In the genomic region with DNA sequence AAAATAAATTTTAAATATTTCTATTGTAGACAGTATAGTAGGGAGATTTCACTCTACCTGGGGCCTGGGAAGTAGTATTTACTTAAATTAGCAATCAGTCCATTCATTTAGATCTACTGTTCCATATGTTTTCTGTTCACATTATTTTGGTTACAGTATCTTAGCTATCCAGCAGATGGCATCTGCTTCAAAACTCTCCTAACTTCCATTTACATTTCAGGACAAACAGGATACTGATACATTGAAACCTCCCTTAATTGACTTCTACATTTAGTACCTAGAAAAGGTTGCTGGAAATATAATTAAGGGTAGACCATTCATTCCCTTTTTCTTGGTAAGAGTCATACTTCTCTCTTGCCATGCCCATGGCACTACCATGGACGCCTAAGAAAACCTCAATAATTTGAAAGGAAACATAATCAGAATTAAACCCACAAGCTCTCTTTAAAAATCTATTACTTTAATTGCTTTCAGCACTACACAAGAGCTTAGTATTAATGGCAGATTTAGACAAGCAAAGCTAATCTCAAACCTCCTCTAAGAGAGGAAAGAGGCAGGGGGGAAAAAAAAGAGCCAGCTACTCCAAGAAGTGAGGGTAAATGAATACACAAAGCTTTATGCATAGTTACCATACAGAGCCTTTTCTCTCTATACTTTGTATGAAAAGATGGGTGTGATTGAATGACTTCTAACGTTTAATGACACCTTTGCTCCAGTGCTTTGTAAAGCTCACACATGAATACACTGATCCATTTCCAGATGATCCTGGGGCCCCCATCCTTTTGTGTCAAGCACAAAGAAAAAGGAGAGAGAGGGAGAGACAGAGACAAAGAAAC, we compare ENCODE assay signal across 8 cellular contexts.
A peak's percentile ranks its signal among the peaks of the same experiment; 100 is the strongest.
DNase-seq lines count a peak whose midpoint lies in the region; ATAC-seq and TF ChIP-seq lines count a peak whose summit lies in the region.

No MANE protein-coding gene starts in this region.

- ATAC-seq in Right ventricle myocardium inferior (no peak), GM21619 (IDR thresholded peaks at IDR 0.05; ENCODE audit: unreplicated experiment) (no peak)

- no peak overlapping the region for H3K27ac ChIP-seq in cardiac muscle cell
- peak overlapping the region; percentile 63 to 67 for H3K27ac ChIP-seq in tibial artery

- H3K4me3 ChIP-seq in cardiac muscle cell (no peak overlapping the region), kidney epithelial cell (ENCODE audit: low read depth, low read length) (no peak overlapping the region), tibial artery (no peak overlapping the region)

- H3K9me3 ChIP-seq in cardiac muscle cell (ENCODE audit: low read depth) (no peaks in the 10 kb centered on the region), tibial artery (no peaks in the 10 kb centered on the region)

- peak overlapping the region; percentile 51 to 69 (median 57) for H3K4me3 Mint-ChIP-seq in brain

- no peaks in the 10 kb centered on the region for H3K36me3 Mint-ChIP-seq in brain

- H3K27me3 ChIP-seq in cardiac muscle cell (no peaks in the 10 kb centered on the region), kidney epithelial cell (ENCODE audit: control insufficient read depth, insufficient read depth, low read length) (no peaks in the 10 kb centered on the region), tibial artery (no peaks in the 10 kb centered on the region)

- H3K27ac Mint-ChIP-seq in brain: peak overlapping the region; percentile 48 to 96 (median 93)

- TF ChIP-seq CTCF in cardiac muscle cell (IDR thresholded peaks at IDR 0.05; ENCODE audit: low read depth, low read length) (peak; percentile 65), brain (conservative IDR thresholded peaks at IDR 0.05) (peak; percentile 68 to 80), kidney epithelial cell (IDR thresholded peaks at IDR 0.05; ENCODE audit: insufficient read depth, low read length, poor library complexity, severe bottlenecking) (peak; percentile 51), tibial artery (IDR thresholded peaks at IDR 0.05) (peak; percentile 63 to 75)

- DNase-seq in cardiac muscle cell (ENCODE audit: low read depth in 1 of 2, low spot score in 1 of 2): peak; percentile 39 to 70
- DNase-seq in Right ventricle myocardium inferior (ENCODE audit: missing footprints): no peak
- peak; percentile 82 for DNase-seq in NCI-H2227 treated with DMSO at 0.1 percent for 48 hours (lab: John Stamatoyannopoulos, UW)
- DNase-seq in kidney epithelial cell (ENCODE audit: low read depth): no peak
- DNase-seq in tibial artery: no peak
- no peak for DNase-seq in GM19238 (ENCODE audit: insufficient read length, low spot score)

- intact Hi-C loops in Right ventricle myocardium inferior (cut with DNase I) (loop anchor here (1.0 to 5.0 kb wide), 3 partner anchors 53 to 288 kb away; a partner anchor contains a TSS), tibial artery (cut with DNase I; ENCODE audit: low total_unique reads) (loop anchor here (5.0 kb wide), 1 partner anchor 58 kb away; no protein-coding TSS in a partner anchor)

- H3K36me3 ChIP-seq in cardiac muscle cell (no peaks in the 10 kb centered on the region), kidney epithelial cell (ENCODE audit: control insufficient read depth, insufficient read depth, low read length) (no peaks in the 10 kb centered on the region), tibial artery (no peaks in the 10 kb centered on the region)

- H3K9me3 Mint-ChIP-seq in brain: no peaks in the 10 kb centered on the region

- peaks cover 53% of the 10 kb centered on the region for H3K4me1 Mint-ChIP-seq in brain

- peaks cover 16% of the 10 kb centered on the region for H3K4me1 ChIP-seq in cardiac muscle cell (ENCODE audit: low read depth)
- H3K4me1 ChIP-seq in tibial artery: peaks cover 0 to 56% (median 51%) of the 10 kb centered on the region in 4 donors

- peaks cover 4% of the 10 kb centered on the region for H3K27me3 Mint-ChIP-seq in brain

Comparison
In these comparisons a context has a peak if more than half of its experiments do, and no peak if none do; other contexts are left out.
1. DNase-seq: peak in cardiac muscle cell (2 of 2) and NCI-H2227 treated with DMSO at 0.1 percent for 48 hours (single experiment); none in Right ventricle myocardium inferior (single experiment), kidney epithelial cell (single experiment), tibial artery (0 of 2) and GM19238 (single experiment).
2. Peak in every context shown above with its lines, with median percentiles within 50 percentile points of each other: CTCF ChIP-seq.